In the genomic region with DNA sequence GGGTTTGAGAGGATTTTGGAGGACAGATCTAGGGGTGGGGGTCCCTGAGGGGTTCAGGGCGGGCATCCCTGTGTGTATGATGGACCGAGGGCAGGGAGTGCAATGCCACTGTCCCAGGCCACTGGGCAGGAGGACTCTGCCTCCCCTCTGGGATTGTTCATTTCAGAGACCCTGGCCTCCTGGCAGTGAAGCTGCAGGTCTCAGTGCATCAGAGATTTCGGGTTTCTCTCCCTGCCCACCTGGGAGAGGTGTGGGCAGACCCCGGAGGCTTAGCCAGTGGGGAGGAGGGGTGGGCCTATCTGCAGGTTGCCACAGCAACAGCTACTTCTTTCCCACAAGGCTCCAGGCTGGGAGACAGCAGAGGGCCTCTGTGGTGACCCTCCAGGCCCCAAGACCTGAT, we compare ENCODE assay signal across 28 cellular contexts.
"Had no signal": no experiment of that assay in that cellular context is flagged by ENCODE, and none has a peak within 500 bp of the region (broad histone marks: within the 10 kb centered on the region; RNA-seq: fewer than 3 reads in every experiment).

No MANE protein-coding gene starts in this region.

- H3K4me1 ChIP-seq: left lung, lower lobe of right lung, prostate gland, tibial nerve had no signal

- H3K27me3 ChIP-seq: ovary, tibial nerve, uterus had no signal

- H3K27ac Mint-ChIP-seq: natural killer cell; stimulated activated memory B cell treated with anti-CD40 and anti-IgM and Interleukin-4, amounts not matched to agents 10 μg/mL and 1 μg/mL and 100 μg/mL, for 72 hours; stimulated activated naive CD8-positive, alpha-beta T cell treated with anti-CD3 and anti-CD28 coated beads, Interleukin-15, amount 100 ng/mL, for 72 hours; type B pancreatic cell had no signal

- DNase-seq: hippocampal formation; left colon; lower lobe of right lung; mammary epithelial cell; mesenchymal stem cell; naive B cell; natural killer cell; nephron progenitor cell; occipital lobe; ovary; retina; right cardiac atrium; small intestine; stimulated activated CD4-positive, alpha-beta T cell treated with anti-CD3 and anti-CD28 coated beads, Interleukin-1b, Interleukin-23, amount 100 ng/mL, for 48 hours; stimulated activated CD4-positive, alpha-beta T cell treated with anti-CD3 and anti-CD28 coated beads, Interleukin-2, amount 100 ng/mL, for 48 hours; stimulated activated CD4-positive, alpha-beta T cell treated with anti-CD3 and anti-CD28 coated beads, Interleukin-4, amount 100 ng/mL, for 4 hours; stimulated activated CD8-positive, alpha-beta memory T cell treated with anti-CD3 and anti-CD28 coated beads, Interleukin-4, amount 100 ng/mL, for 48 hours; stimulated activated naive CD4-positive, alpha-beta T cell treated with Interleukin-2 at 50 U/mL for 16 hours; stimulated activated naive CD8-positive, alpha-beta T cell treated with anti-CD3 and anti-CD28 coated beads, Interleukin-15, amount 100 ng/mL, for 72 hours; substantia nigra had no signal

- H3K27ac ChIP-seq: left lung, lower lobe of right lung, neutrophil, ovary, prostate gland, tibial nerve, uterus had no signal

- H3K36me3 Mint-ChIP-seq: naive B cell; natural killer cell; stimulated activated memory B cell treated with anti-CD40 and anti-IgM and Interleukin-4, amounts not matched to agents 10 μg/mL and 1 μg/mL and 100 μg/mL, for 72 hours; type B pancreatic cell had no signal

- H3K9me3 Mint-ChIP-seq: nephron progenitor cell, type B pancreatic cell had no signal

- H3K4me3 Mint-ChIP-seq: naive B cell; natural killer cell; nephron progenitor cell; stimulated activated memory B cell treated with anti-CD40 and anti-IgM and Interleukin-4, amounts not matched to agents 10 μg/mL and 1 μg/mL and 100 μg/mL, for 72 hours; stimulated activated naive CD8-positive, alpha-beta T cell treated with anti-CD3 and anti-CD28 coated beads, Interleukin-15, amount 100 ng/mL, for 72 hours; type B pancreatic cell had no signal

- H3K9me3 ChIP-seq: left lung, lower lobe of right lung, neutrophil, ovary, prostate gland, tibial nerve, uterus had no signal

- ATAC-seq: left colon; left lung; lower lobe of right lung; natural killer cell; right cardiac atrium; sciatic nerve; stimulated activated memory B cell treated with anti-CD40 and anti-IgM and Interleukin-4, amounts not matched to agents 10 μg/mL and 1 μg/mL and 100 μg/mL, for 72 hours; stimulated activated naive CD8-positive, alpha-beta T cell treated with anti-CD3 and anti-CD28 coated beads, Interleukin-15, amount 100 ng/mL, for 72 hours had no signal

- H3K36me3 ChIP-seq: left lung, lower lobe of right lung, neutrophil, ovary, prostate gland, tibial nerve, uterus had no signal

- H3K4me1 Mint-ChIP-seq: stimulated activated memory B cell treated with anti-CD40 and anti-IgM and Interleukin-4, amounts not matched to agents 10 μg/mL and 1 μg/mL and 100 μg/mL, for 72 hours; stimulated activated naive CD8-positive, alpha-beta T cell treated with anti-CD3 and anti-CD28 coated beads, Interleukin-15, amount 100 ng/mL, for 72 hours had no signal

- H3K4me3 ChIP-seq: left lung, lower lobe of right lung, ovary, prostate gland, tibial nerve, uterus had no signal
